8 cellular contexts compared by ENCODE assay signal in genomic region chr6:116387374-116387773, GRCh38. TPM values are rescaled to one million over a fixed set of nuclear protein-coding genes. Genes with fewer than 3 reads are reported as not detected.
DNase-seq lines count a peak whose midpoint lies in the region; ATAC-seq and TF ChIP-seq lines count a peak whose summit lies in the region.

No MANE protein-coding gene starts in this region.

- H3K4me3 ChIP-seq in smooth muscle cell = no peak overlapping the region

- no peaks in the 10 kb centered on the region for H3K9me3 Mint-ChIP-seq in activated T-cell treated with anti-CD3 and anti-CD28 coated beads, Interleukin-2, amount 50 U/mL, for 24 hours
- no peaks in the 10 kb centered on the region for H3K9me3 Mint-ChIP-seq in activated T-helper 17 cell treated with anti-CD3 and anti-CD28 coated beads, Interleukin-2, amount 50 U/mL, for 72 hours

- H3K9me3 ChIP-seq in smooth muscle cell (replicated peaks; ENCODE audit: low read depth) = no peaks in the 10 kb centered on the region

- peaks cover 25% of the 10 kb centered on the region for H3F3A ChIP-seq in smooth muscle cell (ENCODE audit: low read depth)

- H3K4me3 Mint-ChIP-seq in activated T-cell treated with anti-CD3 and anti-CD28 coated beads, Interleukin-2, amount 50 U/mL, for 24 hours = no peak overlapping the region
- peak overlapping the region; percentile 64 for H3K4me3 Mint-ChIP-seq in activated T-helper 17 cell treated with anti-CD3 and anti-CD28 coated beads, Interleukin-2, amount 50 U/mL, for 72 hours

- ATAC-seq in HG03097 (IDR thresholded peaks at IDR 0.05; ENCODE audit: low FRiP score, unreplicated experiment) = peak; percentile 45
- peak; percentile 76 for ATAC-seq in activated T-helper 17 cell treated with anti-CD3 and anti-CD28 coated beads, Interleukin-2, amount 50 U/mL, for 72 hours (replicated peaks)

- H3K79me2 ChIP-seq in smooth muscle cell (ENCODE audit: low read depth) = peaks cover 81% of the 10 kb centered on the region

- no peaks in the 10 kb centered on the region for H3K36me3 Mint-ChIP-seq in activated T-cell treated with anti-CD3 and anti-CD28 coated beads, Interleukin-2, amount 50 U/mL, for 24 hours (ENCODE audit: low read depth)
- H3K36me3 Mint-ChIP-seq in activated T-helper 17 cell treated with anti-CD3 and anti-CD28 coated beads, Interleukin-2, amount 50 U/mL, for 72 hours (ENCODE audit: low read depth) = no peaks in the 10 kb centered on the region

- H3K27ac Mint-ChIP-seq in activated T-cell treated with anti-CD3 and anti-CD28 coated beads, Interleukin-2, amount 50 U/mL, for 24 hours = peak overlapping the region; percentile 45
- peak overlapping the region; percentile 62 for H3K27ac Mint-ChIP-seq in activated T-helper 17 cell treated with anti-CD3 and anti-CD28 coated beads, Interleukin-2, amount 50 U/mL, for 72 hours

- no peak overlapping the region for H2AFZ ChIP-seq in smooth muscle cell (ENCODE audit: low read depth)

- peaks cover 28% of the 10 kb centered on the region for H3K4me1 Mint-ChIP-seq in activated T-cell treated with anti-CD3 and anti-CD28 coated beads, Interleukin-2, amount 50 U/mL, for 24 hours (ENCODE audit: low read depth)
- peaks cover 41% of the 10 kb centered on the region for H3K4me1 Mint-ChIP-seq in activated T-helper 17 cell treated with anti-CD3 and anti-CD28 coated beads, Interleukin-2, amount 50 U/mL, for 72 hours

- no peak for DNase-seq in activated T-cell treated with anti-CD3 and anti-CD28 coated beads, Interleukin-2, amount 50 U/mL, for 24 hours
- DNase-seq in activated T-cell treated with anti-CD3 and anti-CD28 coated beads for 4 hours (no peak), smooth muscle cell (lab: John Stamatoyannopoulos, UW; ENCODE audit: unreplicated experiment) (no peak), DMS 273 treated with DMSO at 0.1 percent for 48 hours (lab: John Stamatoyannopoulos, UW) (no peak), DMS114 treated with DMSO at 0.1 percent for 48 hours (lab: John Stamatoyannopoulos, UW; ENCODE audit: unreplicated experiment) (no peak), foreskin melanocyte (no peak)

- no peak for TF ChIP-seq CTCF in smooth muscle cell (IDR thresholded peaks at IDR 0.05; ENCODE audit: borderline replicate concordance, insufficient read depth, poor library complexity, severe bottlenecking)

- H3K4me2 ChIP-seq in smooth muscle cell = peak overlapping the region; percentile 73

- H3K4me1 ChIP-seq in smooth muscle cell (ENCODE audit: low read depth) = peaks cover 17% of the 10 kb centered on the region

- peaks cover 37% of the 10 kb centered on the region for H4K20me1 ChIP-seq in smooth muscle cell (ENCODE audit: low read depth)

- peak overlapping the region; percentile 93 for H3K27ac ChIP-seq in smooth muscle cell (ENCODE audit: low read depth)

- no peaks in the 10 kb centered on the region for H3K36me3 ChIP-seq in smooth muscle cell (ENCODE audit: low read depth)

- peak overlapping the region; percentile 69 for H3K9ac ChIP-seq in smooth muscle cell (ENCODE audit: low read depth)

- no peaks in the 10 kb centered on the region for H3K27me3 Mint-ChIP-seq in activated T-cell treated with anti-CD3 and anti-CD28 coated beads, Interleukin-2, amount 50 U/mL, for 24 hours
- no peaks in the 10 kb centered on the region for H3K27me3 Mint-ChIP-seq in activated T-helper 17 cell treated with anti-CD3 and anti-CD28 coated beads, Interleukin-2, amount 50 U/mL, for 72 hours

- WGBS in smooth muscle cell (ENCODE audit: low lambda C conversion rate) = 47% methylated on average over 3 of the region's 3 CpGs

- H3K27me3 ChIP-seq in smooth muscle cell (ENCODE audit: low read depth) = no peaks in the 10 kb centered on the region

RNA-seq across cellular contexts. Expression of gene DSE, which starts 16.6 kb away (rescaled TPM):
- total RNA-seq in activated T-helper 17 cell treated with anti-CD3 and anti-CD28 coated beads, Interleukin-2, amount 50 U/mL, for 72 hours = 10 to 100 TPM; 26.0 to 28.9 TPM
- total RNA-seq in smooth muscle cell = 76.2 and 93.1 TPM in 2 replicates
- polyA plus RNA-seq in smooth muscle cell = 35.0 and 38.6 TPM in 2 replicates
